ENCODE assay signal across 3 cellular contexts in genomic region chr17:76076100-76076764, GRCh38.
A peak's percentile ranks its signal among the peaks of the same experiment; 100 is the strongest.
TF ChIP-seq lines count a peak whose summit lies in the region.

No MANE protein-coding gene starts in this region.

TF ChIP-seq in SK-N-SH, 30 proteins besides CTCF, POLR2A, EP300 and RAD21:
- TF ChIP-seq TEAD4 (IDR thresholded peaks at IDR 0.05; ENCODE audit: borderline replicate concordance, insufficient read depth), result no peak
- TF ChIP-seq EZH2phosphoT487 (IDR thresholded peaks at IDR 0.05; ENCODE audit: borderline replicate concordance, low read depth), result 0 out of 2 replicates have a peak, but pooled peaks have one; percentile 20

TF ChIP-seq in SK-N-SH treated with all-trans-retinoic acid at 6 μM for 48 hours, 23 proteins besides CTCF, POLR2A, EP300 and RAD21:
- TF ChIP-seq ESRRG (CRISPR knock-in tag; IDR thresholded peaks at IDR 0.05), result no peak
- TF ChIP-seq TSHZ2 (CRISPR knock-in tag; IDR thresholded peaks at IDR 0.05), result no peak
- TF ChIP-seq ZFP3 (CRISPR knock-in tag; IDR thresholded peaks at IDR 0.05), result no peak
- no peak for TF ChIP-seq ARNTL (CRISPR knock-in tag; IDR thresholded peaks at IDR 0.05; ENCODE audit: borderline replicate concordance, low read depth)
- TF ChIP-seq OSR1 (CRISPR knock-in tag; IDR thresholded peaks at IDR 0.05), result no peak
- no peak for TF ChIP-seq CSDC2 (CRISPR knock-in tag; IDR thresholded peaks at IDR 0.05)
- no peak for TF ChIP-seq TCF4 (CRISPR knock-in tag; IDR thresholded peaks at IDR 0.05; ENCODE audit: borderline replicate concordance)
- TF ChIP-seq ZFP30 (CRISPR knock-in tag; IDR thresholded peaks at IDR 0.05), result no peak
- TF ChIP-seq ZNF8 (CRISPR knock-in tag; IDR thresholded peaks at IDR 0.05), result no peak
- no peak for TF ChIP-seq PPARA (CRISPR knock-in tag; IDR thresholded peaks at IDR 0.05; ENCODE audit: borderline replicate concordance)
- no peak for TF ChIP-seq SNAI2 (CRISPR knock-in tag; IDR thresholded peaks at IDR 0.05)
- TF ChIP-seq POU6F1 (CRISPR knock-in tag; IDR thresholded peaks at IDR 0.05; ENCODE audit: borderline replicate concordance, low read depth), result no peak

TF ChIP-seq in H1, 55 proteins besides CTCF, POLR2A, EP300 and RAD21:
- no peak for TF ChIP-seq SIN3A (conservative IDR thresholded peaks at IDR 0.05 in 1 of 2, IDR thresholded peaks at IDR 0.05 in 1 of 2; ENCODE audit: low read depth in 1 of 2, low read length in 2 of 2)
- TF ChIP-seq USF2 (IDR thresholded peaks at IDR 0.05; ENCODE audit: low read length), result no peak
- no peak for TF ChIP-seq CHD2 (IDR thresholded peaks at IDR 0.05; ENCODE audit: low read length)
- TF ChIP-seq TEAD4 (IDR thresholded peaks at IDR 0.05; ENCODE audit: low read depth, low read length), result no peak
- TF ChIP-seq SUZ12 (IDR thresholded peaks at IDR 0.05; ENCODE audit: low read length), result no peak; the same call in 1 of the 2 replicates
- TF ChIP-seq PHF8 (conservative IDR thresholded peaks at IDR 0.05; ENCODE audit: low read depth, low read length), result no peak
- TF ChIP-seq BRCA1 (IDR thresholded peaks at IDR 0.05; ENCODE audit: low read depth, low read length), result no peak
- TF ChIP-seq CHD1 (IDR thresholded peaks at IDR 0.05; ENCODE audit: low read depth, low read length), result no peak
- no peak for TF ChIP-seq BACH1 (IDR thresholded peaks at IDR 0.05; ENCODE audit: low read length)
- TF ChIP-seq KDM1A (IDR thresholded peaks at IDR 0.05; ENCODE audit: borderline replicate concordance, low read length), result no peak
- TF ChIP-seq CEBPB (IDR thresholded peaks at IDR 0.05; ENCODE audit: low read depth, low read length), result no peak
- TF ChIP-seq SP4 (IDR thresholded peaks at IDR 0.05; ENCODE audit: low read length), result no peak
- TF ChIP-seq ATF2 (IDR thresholded peaks at IDR 0.05; ENCODE audit: low read length), result no peak
- TF ChIP-seq TCF12 (IDR thresholded peaks at IDR 0.05; ENCODE audit: low read depth, low read length), result no peak
- TF ChIP-seq MAFK (IDR thresholded peaks at IDR 0.05; ENCODE audit: low read depth, low read length), result no peak
- TF ChIP-seq SIRT6 (IDR thresholded peaks at IDR 0.05; ENCODE audit: low read length), result no peak
- TF ChIP-seq EGR1 (IDR thresholded peaks at IDR 0.05; ENCODE audit: borderline replicate concordance, low read depth, low read length), result no peak
- no peak for TF ChIP-seq BCL11A (IDR thresholded peaks at IDR 0.05; ENCODE audit: low read depth in 2 of 2, low read length in 2 of 2)
- no peak for TF ChIP-seq NANOG (IDR thresholded peaks at IDR 0.05; ENCODE audit: insufficient read depth, low read depth, low read length, poor library complexity, severe bottlenecking)
- no peak for TF ChIP-seq FOSL1 (IDR thresholded peaks at IDR 0.05; ENCODE audit: insufficient read depth, low read depth, low read length)
TF ChIP-seq in H1: peak in this region for 0.
